Comparison of ENCODE assay signal across 1 cellular context in the genomic region with DNA sequence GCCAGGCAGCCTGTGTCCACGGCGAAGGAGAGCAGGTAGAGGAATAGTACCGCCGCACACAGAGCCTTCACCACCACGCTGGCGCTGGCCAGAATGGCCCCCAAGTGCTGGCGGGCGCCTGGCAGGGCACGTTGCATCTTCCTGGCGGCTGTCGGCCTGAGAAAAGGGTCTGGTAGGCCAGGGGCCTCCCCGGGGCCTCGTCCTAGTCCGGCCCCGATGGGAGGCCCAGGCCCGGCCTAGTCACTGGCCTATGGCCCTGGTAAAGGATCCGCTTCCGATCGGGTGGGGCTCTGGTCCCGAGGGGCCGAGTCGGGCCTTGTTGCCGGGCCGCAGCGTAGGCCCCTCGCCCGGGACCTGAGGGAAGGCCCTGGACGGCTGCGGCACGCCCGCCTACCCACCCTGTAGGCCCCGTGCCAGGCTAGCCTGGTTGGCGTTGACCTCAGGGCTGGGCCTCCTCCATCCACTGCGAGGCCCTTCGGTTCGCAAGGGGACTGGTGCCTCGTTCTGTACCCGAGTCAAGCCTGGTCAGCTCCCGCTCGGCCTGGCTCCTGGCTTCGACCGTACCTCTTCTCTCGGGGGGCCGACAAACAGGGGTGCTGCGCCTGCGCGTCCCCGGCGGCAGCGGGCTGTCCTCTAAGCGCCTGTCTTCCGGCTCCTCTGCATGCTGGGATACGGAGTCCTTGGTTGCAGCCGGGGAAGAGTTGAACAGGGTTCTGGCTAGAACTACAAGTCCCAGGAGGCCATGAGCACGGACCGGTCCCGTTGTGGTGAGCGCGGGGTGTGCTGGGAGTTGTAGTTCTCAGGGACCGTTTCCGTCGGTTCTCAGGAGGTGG.
TF ChIP-seq lines count a peak whose summit lies in the region.

A gene with protein sequence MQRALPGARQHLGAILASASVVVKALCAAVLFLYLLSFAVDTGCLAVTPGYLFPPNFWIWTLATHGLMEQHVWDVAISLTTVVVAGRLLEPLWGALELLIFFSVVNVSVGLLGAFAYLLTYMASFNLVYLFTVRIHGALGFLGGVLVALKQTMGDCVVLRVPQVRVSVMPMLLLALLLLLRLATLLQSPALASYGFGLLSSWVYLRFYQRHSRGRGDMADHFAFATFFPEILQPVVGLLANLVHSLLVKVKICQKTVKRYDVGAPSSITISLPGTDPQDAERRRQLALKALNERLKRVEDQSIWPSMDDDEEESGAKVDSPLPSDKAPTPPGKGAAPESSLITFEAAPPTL (minus strand): TSS at position 595 of the 833 bp plus-strand sequence. CDS start 458 bp downstream, at position 137.

TF ChIP-seq in HEK293, 187 proteins besides CTCF, POLR2A, EP300 and RAD21 (continued from another document and continues in another):
- TF ChIP-seq GFI1B (tag by site-specific recombination; IDR thresholded peaks at IDR 0.05) = no peak
- peak; percentile 39; the same call in 1 of the 2 replicates for TF ChIP-seq ZBTB48 (tag by site-specific recombination; IDR thresholded peaks at IDR 0.05)
- TF ChIP-seq ZNF366 (tag by site-specific recombination; conservative IDR thresholded peaks at IDR 0.05) = no peak
- peak; percentile 91 for TF ChIP-seq ZNF585B (tag by site-specific recombination; IDR thresholded peaks at IDR 0.05)
- TF ChIP-seq ZBTB17 (tag by site-specific recombination; IDR thresholded peaks at IDR 0.05) = peak; percentile 86
- TF ChIP-seq ZNF37A (tag by site-specific recombination; IDR thresholded peaks at IDR 0.05) = no peak
- TF ChIP-seq ZNF404 (tag by site-specific recombination; IDR thresholded peaks at IDR 0.05) = no peak
- TF ChIP-seq, protein P1, sequence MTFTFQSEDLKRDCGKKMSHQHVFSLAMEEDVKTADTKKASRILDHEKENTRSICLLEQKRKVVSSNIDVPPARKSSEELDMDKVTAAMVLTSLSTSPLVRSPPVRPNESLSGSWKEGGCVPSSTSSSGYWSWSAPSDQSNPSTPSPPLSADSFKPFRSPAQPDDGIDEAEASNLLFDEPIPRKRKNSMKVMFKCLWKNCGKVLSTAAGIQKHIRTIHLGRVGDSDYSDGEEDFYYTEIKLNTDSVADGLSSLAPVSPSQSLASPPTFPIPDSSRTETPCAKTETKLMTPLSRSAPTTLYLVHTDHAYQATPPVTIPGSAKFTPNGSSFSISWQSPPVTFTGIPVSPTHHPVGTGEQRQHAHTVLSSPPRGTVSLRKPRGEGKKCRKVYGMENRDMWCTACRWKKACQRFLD (tag by site-specific recombination; IDR thresholded peaks at IDR 0.05) = no peak
- TF ChIP-seq ZNF677 (tag by site-specific recombination; IDR thresholded peaks at IDR 0.05) = no peak
- TF ChIP-seq ZNF211 (tag by site-specific recombination; IDR thresholded peaks at IDR 0.05; ENCODE audit: low read depth) = no peak
- TF ChIP-seq TSHZ1 (tag by site-specific recombination; IDR thresholded peaks at IDR 0.05; ENCODE audit: borderline replicate concordance) = no peak
- TF ChIP-seq ZNF555 (tag by site-specific recombination; conservative IDR thresholded peaks at IDR 0.05) = no peak
- no peak for TF ChIP-seq MZF1 (tag by site-specific recombination; IDR thresholded peaks at IDR 0.05; ENCODE audit: borderline replicate concordance)
- no peak for TF ChIP-seq ZNF426 (tag by site-specific recombination; IDR thresholded peaks at IDR 0.05)
- TF ChIP-seq ZNF621 (tag by site-specific recombination; IDR thresholded peaks at IDR 0.05) = no peak
- TF ChIP-seq HOXA7 (CRISPR knock-in tag; IDR thresholded peaks at IDR 0.05; ENCODE audit: borderline replicate concordance) = no peak
- TF ChIP-seq ZNF433 (tag by site-specific recombination; IDR thresholded peaks at IDR 0.05; ENCODE audit: low read depth) = no peak
- TF ChIP-seq ZNF624 (tag by site-specific recombination; IDR thresholded peaks at IDR 0.05) = no peak
- TF ChIP-seq ZNF157 (tag by site-specific recombination; IDR thresholded peaks at IDR 0.05) = no peak
- 0 out of 2 replicates have a peak, but pooled peaks have one; percentile 13 for TF ChIP-seq ZSCAN4 (tag by site-specific recombination; IDR thresholded peaks at IDR 0.05)
- no peak for TF ChIP-seq ZNF558 (tag by site-specific recombination; IDR thresholded peaks at IDR 0.05)
- TF ChIP-seq, protein P2, sequence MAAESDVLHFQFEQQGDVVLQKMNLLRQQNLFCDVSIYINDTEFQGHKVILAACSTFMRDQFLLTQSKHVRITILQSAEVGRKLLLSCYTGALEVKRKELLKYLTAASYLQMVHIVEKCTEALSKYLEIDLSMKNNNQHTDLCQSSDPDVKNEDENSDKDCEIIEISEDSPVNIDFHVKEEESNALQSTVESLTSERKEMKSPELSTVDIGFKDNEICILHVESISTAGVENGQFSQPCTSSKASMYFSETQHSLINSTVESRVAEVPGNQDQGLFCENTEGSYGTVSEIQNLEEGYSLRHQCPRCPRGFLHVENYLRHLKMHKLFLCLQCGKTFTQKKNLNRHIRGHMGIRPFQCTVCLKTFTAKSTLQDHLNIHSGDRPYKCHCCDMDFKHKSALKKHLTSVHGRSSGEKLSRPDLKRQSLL (tag by site-specific recombination; IDR thresholded peaks at IDR 0.05) = 0 out of 2 replicates have a peak, but pooled peaks have one; percentile 11
- no peak for TF ChIP-seq ZNF670 (tag by site-specific recombination; IDR thresholded peaks at IDR 0.05; ENCODE audit: low read depth)
- TF ChIP-seq KLF1 (tag by site-specific recombination; IDR thresholded peaks at IDR 0.05) = peak; percentile 67
- TF ChIP-seq ZNF112 (tag by site-specific recombination; IDR thresholded peaks at IDR 0.05) = no peak
- TF ChIP-seq ZNF155 (tag by site-specific recombination; IDR thresholded peaks at IDR 0.05) = no peak
- no peak for TF ChIP-seq ZNF747 (tag by site-specific recombination; IDR thresholded peaks at IDR 0.05)
- no peak for TF ChIP-seq ZIC2 (tag by site-specific recombination; IDR thresholded peaks at IDR 0.05)
- TF ChIP-seq ZNF449 (tag by site-specific recombination; IDR thresholded peaks at IDR 0.05) = 0 out of 2 replicates have a peak, but pooled peaks have one; percentile 20
- peak; percentile 21; the same call in 1 of the 2 replicates for TF ChIP-seq ZBTB8A (tag by site-specific recombination; IDR thresholded peaks at IDR 0.05)
- no peak for TF ChIP-seq ZNF23 (tag by site-specific recombination; IDR thresholded peaks at IDR 0.05; ENCODE audit: borderline replicate concordance)
- peak; percentile 52; the same call in 1 of the 2 replicates for TF ChIP-seq ZNF324 (tag by site-specific recombination; IDR thresholded peaks at IDR 0.05)
- TF ChIP-seq ZNF658 (tag by site-specific recombination; IDR thresholded peaks at IDR 0.05) = no peak
- no peak for TF ChIP-seq ZNF350 (tag by site-specific recombination; IDR thresholded peaks at IDR 0.05)
- TF ChIP-seq ZBTB44 (tag by site-specific recombination; IDR thresholded peaks at IDR 0.05) = no peak
- TF ChIP-seq, protein P3, sequence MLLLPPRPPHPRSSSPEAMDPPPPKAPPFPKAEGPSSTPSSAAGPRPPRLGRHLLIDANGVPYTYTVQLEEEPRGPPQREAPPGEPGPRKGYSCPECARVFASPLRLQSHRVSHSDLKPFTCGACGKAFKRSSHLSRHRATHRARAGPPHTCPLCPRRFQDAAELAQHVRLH (tag by site-specific recombination; IDR thresholded peaks at IDR 0.05) = no peak
- TF ChIP-seq ZBTB21 (tag by site-specific recombination; IDR thresholded peaks at IDR 0.05) = no peak
- TF ChIP-seq ZNF791 (tag by site-specific recombination; IDR thresholded peaks at IDR 0.05) = no peak
- TF ChIP-seq BCL11A (tag by site-specific recombination; IDR thresholded peaks at IDR 0.05; ENCODE audit: low read depth) = no peak
- TF ChIP-seq, protein P4, sequence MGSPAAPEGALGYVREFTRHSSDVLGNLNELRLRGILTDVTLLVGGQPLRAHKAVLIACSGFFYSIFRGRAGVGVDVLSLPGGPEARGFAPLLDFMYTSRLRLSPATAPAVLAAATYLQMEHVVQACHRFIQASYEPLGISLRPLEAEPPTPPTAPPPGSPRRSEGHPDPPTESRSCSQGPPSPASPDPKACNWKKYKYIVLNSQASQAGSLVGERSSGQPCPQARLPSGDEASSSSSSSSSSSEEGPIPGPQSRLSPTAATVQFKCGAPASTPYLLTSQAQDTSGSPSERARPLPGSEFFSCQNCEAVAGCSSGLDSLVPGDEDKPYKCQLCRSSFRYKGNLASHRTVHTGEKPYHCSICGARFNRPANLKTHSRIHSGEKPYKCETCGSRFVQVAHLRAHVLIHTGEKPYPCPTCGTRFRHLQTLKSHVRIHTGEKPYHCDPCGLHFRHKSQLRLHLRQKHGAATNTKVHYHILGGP (tag by site-specific recombination; IDR thresholded peaks at IDR 0.05) = no peak
- TF ChIP-seq ZNF626 (tag by site-specific recombination; IDR thresholded peaks at IDR 0.05) = no peak
- no peak for TF ChIP-seq ZNF24 (tag by site-specific recombination; IDR thresholded peaks at IDR 0.05)
- TF ChIP-seq, protein P5, sequence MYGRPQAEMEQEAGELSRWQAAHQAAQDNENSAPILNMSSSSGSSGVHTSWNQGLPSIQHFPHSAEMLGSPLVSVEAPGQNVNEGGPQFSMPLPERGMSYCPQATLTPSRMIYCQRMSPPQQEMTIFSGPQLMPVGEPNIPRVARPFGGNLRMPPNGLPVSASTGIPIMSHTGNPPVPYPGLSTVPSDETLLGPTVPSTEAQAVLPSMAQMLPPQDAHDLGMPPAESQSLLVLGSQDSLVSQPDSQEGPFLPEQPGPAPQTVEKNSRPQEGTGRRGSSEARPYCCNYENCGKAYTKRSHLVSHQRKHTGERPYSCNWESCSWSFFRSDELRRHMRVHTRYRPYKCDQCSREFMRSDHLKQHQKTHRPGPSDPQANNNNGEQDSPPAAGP (tag by site-specific recombination; IDR thresholded peaks at IDR 0.05) = peak; percentile 45
- TF ChIP-seq WT1 (tag by site-specific recombination; IDR thresholded peaks at IDR 0.05) = no peak
- TF ChIP-seq, protein P6, sequence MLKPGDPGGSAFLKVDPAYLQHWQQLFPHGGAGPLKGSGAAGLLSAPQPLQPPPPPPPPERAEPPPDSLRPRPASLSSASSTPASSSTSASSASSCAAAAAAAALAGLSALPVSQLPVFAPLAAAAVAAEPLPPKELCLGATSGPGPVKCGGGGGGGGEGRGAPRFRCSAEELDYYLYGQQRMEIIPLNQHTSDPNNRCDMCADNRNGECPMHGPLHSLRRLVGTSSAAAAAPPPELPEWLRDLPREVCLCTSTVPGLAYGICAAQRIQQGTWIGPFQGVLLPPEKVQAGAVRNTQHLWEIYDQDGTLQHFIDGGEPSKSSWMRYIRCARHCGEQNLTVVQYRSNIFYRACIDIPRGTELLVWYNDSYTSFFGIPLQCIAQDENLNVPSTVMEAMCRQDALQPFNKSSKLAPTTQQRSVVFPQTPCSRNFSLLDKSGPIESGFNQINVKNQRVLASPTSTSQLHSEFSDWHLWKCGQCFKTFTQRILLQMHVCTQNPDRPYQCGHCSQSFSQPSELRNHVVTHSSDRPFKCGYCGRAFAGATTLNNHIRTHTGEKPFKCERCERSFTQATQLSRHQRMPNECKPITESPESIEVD (tag by site-specific recombination; IDR thresholded peaks at IDR 0.05) = no peak
- TF ChIP-seq FEZF1 (tag by site-specific recombination; IDR thresholded peaks at IDR 0.05) = no peak
- no peak for TF ChIP-seq ZNF175 (tag by site-specific recombination; IDR thresholded peaks at IDR 0.05)
- TF ChIP-seq ZFP3 (tag by site-specific recombination; IDR thresholded peaks at IDR 0.05; ENCODE audit: low read depth) = no peak
